ENCODE assay signal across 2 cellular contexts in the genomic region with DNA sequence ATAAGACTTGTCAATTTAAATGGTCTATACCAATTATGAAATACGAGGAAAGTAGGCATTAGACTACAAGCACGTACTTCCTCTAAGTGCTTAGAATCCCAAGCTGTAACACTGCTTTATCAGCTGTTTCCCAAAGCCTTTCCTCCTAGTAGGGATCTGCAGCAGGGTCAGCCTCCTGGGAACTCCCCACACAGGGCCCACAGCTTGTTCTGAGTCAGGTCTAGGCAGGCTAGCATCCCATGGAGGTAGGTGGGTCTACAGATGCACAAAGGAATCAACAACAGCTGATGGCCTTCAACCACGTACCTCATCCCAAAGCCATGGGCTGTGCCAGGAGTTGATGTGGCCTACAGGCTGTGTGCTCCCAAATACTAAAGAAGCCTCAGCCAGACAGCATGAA.
TF ChIP-seq lines count a peak whose summit lies in the region.

No MANE protein-coding gene starts in this region.

TF ChIP-seq in GM23338, 12 proteins besides CTCF, POLR2A, EP300 and RAD21 (continues in another document):
- no peak for TF ChIP-seq POLR2AphosphoS5 (IDR thresholded peaks at IDR 0.05; ENCODE audit: low read depth)
- no peak for TF ChIP-seq ZNF331 (CRISPR knock-in tag; IDR thresholded peaks at IDR 0.05; ENCODE audit: low read depth)
- TF ChIP-seq JUNB (IDR thresholded peaks at IDR 0.05; ENCODE audit: unreplicated experiment), result no peak
- TF ChIP-seq STAT1 (IDR thresholded peaks at IDR 0.05; ENCODE audit: unreplicated experiment), result no peak
- TF ChIP-seq, protein P1, sequence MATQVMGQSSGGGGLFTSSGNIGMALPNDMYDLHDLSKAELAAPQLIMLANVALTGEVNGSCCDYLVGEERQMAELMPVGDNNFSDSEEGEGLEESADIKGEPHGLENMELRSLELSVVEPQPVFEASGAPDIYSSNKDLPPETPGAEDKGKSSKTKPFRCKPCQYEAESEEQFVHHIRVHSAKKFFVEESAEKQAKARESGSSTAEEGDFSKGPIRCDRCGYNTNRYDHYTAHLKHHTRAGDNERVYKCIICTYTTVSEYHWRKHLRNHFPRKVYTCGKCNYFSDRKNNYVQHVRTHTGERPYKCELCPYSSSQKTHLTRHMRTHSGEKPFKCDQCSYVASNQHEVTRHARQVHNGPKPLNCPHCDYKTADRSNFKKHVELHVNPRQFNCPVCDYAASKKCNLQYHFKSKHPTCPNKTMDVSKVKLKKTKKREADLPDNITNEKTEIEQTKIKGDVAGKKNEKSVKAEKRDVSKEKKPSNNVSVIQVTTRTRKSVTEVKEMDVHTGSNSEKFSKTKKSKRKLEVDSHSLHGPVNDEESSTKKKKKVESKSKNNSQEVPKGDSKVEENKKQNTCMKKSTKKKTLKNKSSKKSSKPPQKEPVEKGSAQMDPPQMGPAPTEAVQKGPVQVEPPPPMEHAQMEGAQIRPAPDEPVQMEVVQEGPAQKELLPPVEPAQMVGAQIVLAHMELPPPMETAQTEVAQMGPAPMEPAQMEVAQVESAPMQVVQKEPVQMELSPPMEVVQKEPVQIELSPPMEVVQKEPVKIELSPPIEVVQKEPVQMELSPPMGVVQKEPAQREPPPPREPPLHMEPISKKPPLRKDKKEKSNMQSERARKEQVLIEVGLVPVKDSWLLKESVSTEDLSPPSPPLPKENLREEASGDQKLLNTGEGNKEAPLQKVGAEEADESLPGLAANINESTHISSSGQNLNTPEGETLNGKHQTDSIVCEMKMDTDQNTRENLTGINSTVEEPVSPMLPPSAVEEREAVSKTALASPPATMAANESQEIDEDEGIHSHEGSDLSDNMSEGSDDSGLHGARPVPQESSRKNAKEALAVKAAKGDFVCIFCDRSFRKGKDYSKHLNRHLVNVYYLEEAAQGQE (IDR thresholded peaks at IDR 0.05; ENCODE audit: unreplicated experiment), result no peak
- TF ChIP-seq EZH2phosphoT487 (IDR thresholded peaks at IDR 0.05; ENCODE audit: unreplicated experiment), result no peak
- TF ChIP-seq, protein P2, sequence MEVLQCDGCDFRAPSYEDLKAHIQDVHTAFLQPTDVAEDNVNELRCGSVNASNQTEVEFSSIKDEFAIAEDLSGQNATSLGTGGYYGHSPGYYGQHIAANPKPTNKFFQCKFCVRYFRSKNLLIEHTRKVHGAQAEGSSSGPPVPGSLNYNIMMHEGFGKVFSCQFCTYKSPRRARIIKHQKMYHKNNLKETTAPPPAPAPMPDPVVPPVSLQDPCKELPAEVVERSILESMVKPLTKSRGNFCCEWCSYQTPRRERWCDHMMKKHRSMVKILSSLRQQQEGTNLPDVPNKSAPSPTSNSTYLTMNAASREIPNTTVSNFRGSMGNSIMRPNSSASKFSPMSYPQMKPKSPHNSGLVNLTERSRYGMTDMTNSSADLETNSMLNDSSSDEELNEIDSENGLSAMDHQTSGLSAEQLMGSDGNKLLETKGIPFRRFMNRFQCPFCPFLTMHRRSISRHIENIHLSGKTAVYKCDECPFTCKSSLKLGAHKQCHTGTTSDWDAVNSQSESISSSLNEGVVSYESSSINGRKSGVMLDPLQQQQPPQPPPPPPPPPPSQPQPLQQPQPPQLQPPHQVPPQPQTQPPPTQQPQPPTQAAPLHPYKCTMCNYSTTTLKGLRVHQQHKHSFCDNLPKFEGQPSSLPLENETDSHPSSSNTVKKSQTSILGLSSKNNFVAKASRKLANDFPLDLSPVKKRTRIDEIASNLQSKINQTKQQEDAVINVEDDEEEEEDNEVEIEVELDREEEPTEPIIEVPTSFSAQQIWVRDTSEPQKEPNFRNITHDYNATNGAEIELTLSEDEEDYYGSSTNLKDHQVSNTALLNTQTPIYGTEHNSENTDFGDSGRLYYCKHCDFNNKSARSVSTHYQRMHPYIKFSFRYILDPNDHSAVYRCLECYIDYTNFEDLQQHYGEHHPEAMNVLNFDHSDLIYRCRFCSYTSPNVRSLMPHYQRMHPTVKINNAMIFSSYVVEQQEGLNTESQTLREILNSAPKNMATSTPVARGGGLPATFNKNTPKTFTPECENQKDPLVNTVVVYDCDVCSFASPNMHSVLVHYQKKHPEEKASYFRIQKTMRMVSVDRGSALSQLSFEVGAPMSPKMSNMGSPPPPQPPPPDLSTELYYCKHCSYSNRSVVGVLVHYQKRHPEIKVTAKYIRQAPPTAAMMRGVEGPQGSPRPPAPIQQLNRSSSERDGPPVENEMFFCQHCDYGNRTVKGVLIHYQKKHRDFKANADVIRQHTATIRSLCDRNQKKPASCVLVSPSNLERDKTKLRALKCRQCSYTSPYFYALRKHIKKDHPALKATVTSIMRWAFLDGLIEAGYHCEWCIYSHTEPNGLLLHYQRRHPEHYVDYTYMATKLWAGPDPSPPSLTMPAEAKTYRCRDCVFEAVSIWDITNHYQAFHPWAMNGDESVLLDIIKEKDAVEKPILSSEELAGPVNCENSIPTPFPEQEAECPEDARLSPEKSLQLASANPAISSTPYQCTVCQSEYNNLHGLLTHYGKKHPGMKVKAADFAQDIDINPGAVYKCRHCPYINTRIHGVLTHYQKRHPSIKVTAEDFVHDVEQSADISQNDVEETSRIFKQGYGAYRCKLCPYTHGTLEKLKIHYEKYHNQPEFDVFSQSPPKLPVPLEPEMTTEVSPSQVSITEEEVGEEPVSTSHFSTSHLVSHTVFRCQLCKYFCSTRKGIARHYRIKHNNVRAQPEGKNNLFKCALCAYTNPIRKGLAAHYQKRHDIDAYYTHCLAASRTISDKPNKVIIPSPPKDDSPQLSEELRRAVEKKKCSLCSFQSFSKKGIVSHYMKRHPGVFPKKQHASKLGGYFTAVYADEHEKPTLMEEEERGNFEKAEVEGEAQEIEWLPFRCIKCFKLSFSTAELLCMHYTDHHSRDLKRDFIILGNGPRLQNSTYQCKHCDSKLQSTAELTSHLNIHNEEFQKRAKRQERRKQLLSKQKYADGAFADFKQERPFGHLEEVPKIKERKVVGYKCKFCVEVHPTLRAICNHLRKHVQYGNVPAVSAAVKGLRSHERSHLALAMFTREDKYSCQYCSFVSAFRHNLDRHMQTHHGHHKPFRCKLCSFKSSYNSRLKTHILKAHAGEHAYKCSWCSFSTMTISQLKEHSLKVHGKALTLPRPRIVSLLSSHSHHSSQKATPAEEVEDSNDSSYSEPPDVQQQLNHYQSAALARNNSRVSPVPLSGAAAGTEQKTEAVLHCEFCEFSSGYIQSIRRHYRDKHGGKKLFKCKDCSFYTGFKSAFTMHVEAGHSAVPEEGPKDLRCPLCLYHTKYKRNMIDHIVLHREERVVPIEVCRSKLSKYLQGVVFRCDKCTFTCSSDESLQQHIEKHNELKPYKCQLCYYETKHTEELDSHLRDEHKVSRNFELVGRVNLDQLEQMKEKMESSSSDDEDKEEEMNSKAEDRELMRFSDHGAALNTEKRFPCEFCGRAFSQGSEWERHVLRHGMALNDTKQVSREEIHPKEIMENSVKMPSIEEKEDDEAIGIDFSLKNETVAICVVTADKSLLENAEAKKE (CRISPR knock-in tag; IDR thresholded peaks at IDR 0.05), result no peak
- TF ChIP-seq ZNF114 (CRISPR knock-in tag; IDR thresholded peaks at IDR 0.05), result no peak
- TF ChIP-seq CREB1 (CRISPR knock-in tag; IDR thresholded peaks at IDR 0.05; ENCODE audit: low read depth), result no peak
- TF ChIP-seq NANOG (IDR thresholded peaks at IDR 0.05; ENCODE audit: borderline replicate concordance), result no peak
- no peak for TF ChIP-seq EZH2 (IDR thresholded peaks at IDR 0.05; ENCODE audit: low read depth, unreplicated experiment)

TF ChIP-seq in endothelial cell of umbilical vein, 7 proteins besides CTCF, POLR2A, EP300 and RAD21:
- TF ChIP-seq GATA2 (IDR thresholded peaks at IDR 0.05; ENCODE audit: insufficient read depth, insufficient read length, low read depth, low read length), result no peak
- TF ChIP-seq POLR2AphosphoS5 (IDR thresholded peaks at IDR 0.05; ENCODE audit: insufficient read depth, low read depth, low read length), result no peak
- TF ChIP-seq EZH2 (IDR thresholded peaks at IDR 0.05; ENCODE audit: borderline replicate concordance, low read depth, low read length, severe bottlenecking), result no peak
- TF ChIP-seq, protein P3, sequence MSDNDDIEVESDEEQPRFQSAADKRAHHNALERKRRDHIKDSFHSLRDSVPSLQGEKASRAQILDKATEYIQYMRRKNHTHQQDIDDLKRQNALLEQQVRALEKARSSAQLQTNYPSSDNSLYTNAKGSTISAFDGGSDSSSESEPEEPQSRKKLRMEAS (IDR thresholded peaks at IDR 0.05; ENCODE audit: insufficient read depth, insufficient read length), result no peak
- no peak for TF ChIP-seq JUN (IDR thresholded peaks at IDR 0.05; ENCODE audit: borderline replicate concordance, insufficient read depth, insufficient read length, low read depth)
- no peak for TF ChIP-seq FOS (IDR thresholded peaks at IDR 0.05; ENCODE audit: borderline replicate concordance, insufficient read depth, low read length)
- no peak for TF ChIP-seq MYC (IDR thresholded peaks at IDR 0.05; ENCODE audit: low read depth, low read length)
